17 cellular contexts compared by ENCODE assay signal in genomic region chr5:141039061-141039460, GRCh38. TPM values are rescaled to one million over a fixed set of nuclear protein-coding genes. Genes with fewer than 3 reads are reported as not detected.
DNase-seq lines count a peak whose midpoint lies in the region; ATAC-seq and TF ChIP-seq lines count a peak whose summit lies in the region.
"Had no signal": no experiment of that assay in that cellular context is flagged by ENCODE, and none has a peak within 500 bp of the region (broad histone marks: within the 10 kb centered on the region; RNA-seq: fewer than 3 reads in every experiment).

No MANE protein-coding gene starts in this region.

- H3K4me1 ChIP-seq in PC-3 (ENCODE audit: insufficient read depth, low read length) (peaks cover 9% of the 10 kb centered on the region), hepatocyte (ENCODE audit: insufficient read depth) (no peaks in the 10 kb centered on the region)

- CTCF ChIA-PET in PC-3 (lab: Charles Lee): interaction anchor here (0.9 to 2.0 kb wide), 2 partner anchors 113 to 199 kb away, joined by 3 to 66 read pairs; partner anchors contain the start of gene PCDHAC1

- H3K4me2 ChIP-seq in PC-3 (ENCODE audit: low read length) (peak overlapping the region; percentile 96), hepatocyte (peak overlapping the region; percentile 91)
- H3K4me2 ChIP-seq: KMS-11 had no signal

- H3K36me3 ChIP-seq in PC-3 (ENCODE audit: low read depth, low read length) (no peaks in the 10 kb centered on the region), hepatocyte (replicated peaks; ENCODE audit: insufficient read depth, low read depth) (no peaks in the 10 kb centered on the region)

- DNase-seq in DMS79 (lab: John Stamatoyannopoulos, UW) (peak; percentile 82), PC-3 (no peak), hepatocyte (ENCODE audit: low spot score) (no peak), NCI-H1694 treated with DMSO at 0.1 percent for 48 hours (lab: John Stamatoyannopoulos, UW) (no peak), GDM1 (lab: John Stamatoyannopoulos, UW) (no peak), sciatic nerve (ENCODE audit: low spot score) (no peak)
- DNase-seq: C1 segment of cervical spinal cord; CD8-positive, alpha-beta memory T cell; GF-D8; GOT3; NCI-H1417 treated with DMSO at 0.1 percent for 48 hours; NCI-H1930 had no signal

- H3K27me3 ChIP-seq in PC-3 (ENCODE audit: low read length) (no peaks in the 10 kb centered on the region), hepatocyte (no peaks in the 10 kb centered on the region)

- no peak for TF ChIP-seq CTCF in 22Rv1 (IDR thresholded peaks at IDR 0.05)
- no peak for TF ChIP-seq CTCF in PC-3 (conservative IDR thresholded peaks at IDR 0.05; ENCODE audit: low read depth, low read length)
- no peak for TF ChIP-seq CTCF in hepatocyte (IDR thresholded peaks at IDR 0.05; ENCODE audit: poor library complexity)

- H3K4me3 ChIP-seq in PC-3 (ENCODE audit: low read length): peak overlapping the region; percentile 82; the same call in 1 of the 2 replicates
- H3K4me3 ChIP-seq in hepatocyte: no peak overlapping the region

- peak overlapping the region; percentile 95 for H3K27ac ChIP-seq in 22Rv1
- peak overlapping the region; percentile 25 for H3K27ac ChIP-seq in PC-3 (ENCODE audit: low read length)
- H3K27ac ChIP-seq in hepatocyte: no peak overlapping the region
- H3K27ac ChIP-seq: KMS-11, RWPE1 had no signal

- H3K79me2 ChIP-seq in PC-3 (ENCODE audit: low read length): no peaks in the 10 kb centered on the region
- no peaks in the 10 kb centered on the region for H3K79me2 ChIP-seq in hepatocyte

- no TSS peak for BruUV-seq in PC-3 (replicated peaks; lab: Mats Ljungman, UMichigan)

- H3K9me3 ChIP-seq in PC-3 (ENCODE audit: low read length) (no peaks in the 10 kb centered on the region), hepatocyte (ENCODE audit: low read depth) (no peaks in the 10 kb centered on the region)

- no peaks in the 10 kb centered on the region for H3K9me2 ChIP-seq in PC-3 (replicated peaks; ENCODE audit: low read length)
- no peaks in the 10 kb centered on the region for H3K9me2 ChIP-seq in hepatocyte (replicated peaks; ENCODE audit: insufficient read depth)

- H3K9ac ChIP-seq in PC-3 (ENCODE audit: low read length): no peak overlapping the region
- H3K9ac ChIP-seq: KMS-11 had no signal

- POLR2A ChIA-PET in PC-3 (lab: Charles Lee; ENCODE audit: unreplicated experiment): no interaction called here

- intact Hi-C loops in PC-3 (cut with micrococcal nuclease): no loop called here
- intact Hi-C loops in sciatic nerve (cut with DNase I): no loop called here

- ATAC-seq in PC-3 (no peak), HG03520 (IDR thresholded peaks at IDR 0.05; ENCODE audit: unreplicated experiment) (no peak), sciatic nerve (no peak)

- H3F3A ChIP-seq in PC-3 (ENCODE audit: low read length, unreplicated experiment): no peaks in the 10 kb centered on the region

- H2AFZ ChIP-seq in PC-3 (ENCODE audit: low read length) (no peak overlapping the region), hepatocyte (no peak overlapping the region)

- no peaks in the 10 kb centered on the region for H4K20me1 ChIP-seq in PC-3 (ENCODE audit: low read length)
- no peaks in the 10 kb centered on the region for H4K20me1 ChIP-seq in hepatocyte (ENCODE audit: insufficient read depth, poor library complexity, severe bottlenecking)

RNA-seq across cellular contexts. Expression of gene PCDHB1, which starts 12.1 kb away (rescaled TPM):
- total RNA-seq in PC-3 (2014; rRNA removed): 0.06 and 0.07 TPM in 2 replicates
- total RNA-seq in hepatocyte: 0.16 and 0.17 TPM in 2 replicates
- polyA plus RNA-seq in hepatocyte: not detected in 2 replicates
- 0.09 TPM for total RNA-seq in sciatic nerve
- total RNA-seq: CD8-positive, alpha-beta memory T cell; NCI-H460 had no signal
- polyA plus RNA-seq: CD8-positive, alpha-beta memory T cell had no signal

RNA-seq across cellular contexts. Expression of gene PCDHB2, which starts 55.4 kb away (rescaled TPM):
- total RNA-seq in PC-3 (2014; rRNA removed) (13.8 and 15.0 TPM in 2 replicates), hepatocyte (23.0 and 27.7 TPM in 2 replicates), sciatic nerve (3.8 TPM)
- 27.3 and 29.4 TPM in 2 replicates for polyA plus RNA-seq in hepatocyte
- total RNA-seq: CD8-positive, alpha-beta memory T cell had no signal
- polyA plus RNA-seq: CD8-positive, alpha-beta memory T cell had no signal
